In genomic region chr2:196991061-196991460, GRCh38 we compare ENCODE assay signal across 17 cellular contexts.
DNase-seq lines count a peak whose midpoint lies in the region; ATAC-seq and TF ChIP-seq lines count a peak whose summit lies in the region.
"Had no signal": no experiment of that assay in that cellular context is flagged by ENCODE, and none has a peak within 500 bp of the region (broad histone marks: within the 10 kb centered on the region; RNA-seq: fewer than 3 reads in every experiment).

No MANE protein-coding gene starts in this region.

- TF ChIP-seq CTCF in endothelial cell (IDR thresholded peaks at IDR 0.05; ENCODE audit: unreplicated experiment), result no peak

- peak overlapping the region; percentile 83 to 99 for H3K27ac Mint-ChIP-seq in activated naive CD4-positive, alpha-beta T cell treated with anti-CD3 and anti-CD28 coated beads, Interleukin-2, amount 50 U/mL, for 72 hours
- no peak overlapping the region for H3K27ac Mint-ChIP-seq in activated naive CD4-positive, alpha-beta T cell treated with anti-CD3 and anti-CD28 coated beads, Interleukin-2, amount 10 ng/mL, durations not matched to agents 7 days and 5 days
- H3K27ac Mint-ChIP-seq in T-cell (peak overlapping the region; percentile 65 to 81), endothelial cell (ENCODE audit: unreplicated experiment) (peak overlapping the region; percentile 76)

- POLR2A ChIA-PET in T-cell (lab: Charles Lee), result interaction anchor here in 1 of 2 donors (0.5 kb wide), 1 partner anchor 1231 kb away, joined by 4 read pairs; no protein-coding TSS in a partner anchor

- no peak overlapping the region for H3K4me3 ChIP-seq in MG63
- H3K4me3 ChIP-seq: cardiac muscle cell, SJSA1 had no signal

- no peak for DNase-seq in activated naive CD4-positive, alpha-beta T cell treated with anti-CD3 and anti-CD28 coated beads, Interleukin-2, amount 50 U/mL, for 72 hours (ENCODE audit: low spot score in 2 of 2)
- no peak for DNase-seq in activated naive CD4-positive, alpha-beta T cell treated with anti-CD3 and anti-CD28 coated beads, Interleukin-2, amount 10 ng/mL, durations not matched to agents 7 days and 5 days
- DNase-seq in T-cell (no peak), endothelial cell (ENCODE audit: low spot score) (no peak), AG08395 (ENCODE audit: low spot score) (no peak), MG63 (no peak)
- DNase-seq: activated naive CD4-positive, alpha-beta T cell treated with anti-CD3 and anti-CD28 coated beads, Interleukin-2, amount 50 U/mL, for 16 hours; AML-193; HCEC 1CT; immature natural killer cell; NCI-H345; stimulated activated naive CD4-positive, alpha-beta T cell had no signal

- H3K27me3 ChIP-seq in MG63, result no peaks in the 10 kb centered on the region
- H3K27me3 ChIP-seq: cardiac muscle cell, SJSA1 had no signal

- H3K36me3 Mint-ChIP-seq in activated naive CD4-positive, alpha-beta T cell treated with anti-CD3 and anti-CD28 coated beads, Interleukin-2, amount 50 U/mL, for 72 hours, result peaks cover 17 to 51% of the 10 kb centered on the region in 2 donors
- H3K36me3 Mint-ChIP-seq in activated naive CD4-positive, alpha-beta T cell treated with anti-CD3 and anti-CD28 coated beads, Interleukin-2, amount 10 ng/mL, durations not matched to agents 7 days and 5 days, result peaks cover 78% of the 10 kb centered on the region
- H3K36me3 Mint-ChIP-seq in T-cell (peaks cover 65% of the 10 kb centered on the region), endothelial cell (ENCODE audit: low read depth, unreplicated experiment) (no peaks in the 10 kb centered on the region)

- H3K36me3 ChIP-seq in MG63, result no peaks in the 10 kb centered on the region
- H3K36me3 ChIP-seq: cardiac muscle cell, SJSA1 had no signal

- no peaks in the 10 kb centered on the region for H3K27me3 Mint-ChIP-seq in activated naive CD4-positive, alpha-beta T cell treated with anti-CD3 and anti-CD28 coated beads, Interleukin-2, amount 10 ng/mL, durations not matched to agents 7 days and 5 days
- H3K27me3 Mint-ChIP-seq in T-cell, result no peaks in the 10 kb centered on the region
- H3K27me3 Mint-ChIP-seq in endothelial cell (ENCODE audit: unreplicated experiment), result no peaks in the 10 kb centered on the region

- H3K9me3 Mint-ChIP-seq in activated naive CD4-positive, alpha-beta T cell treated with anti-CD3 and anti-CD28 coated beads, Interleukin-2, amount 50 U/mL, for 72 hours, result peaks cover 0 to 5% of the 10 kb centered on the region in 2 donors
- no peaks in the 10 kb centered on the region for H3K9me3 Mint-ChIP-seq in activated naive CD4-positive, alpha-beta T cell treated with anti-CD3 and anti-CD28 coated beads, Interleukin-2, amount 10 ng/mL, durations not matched to agents 7 days and 5 days
- H3K9me3 Mint-ChIP-seq in T-cell (no peaks in the 10 kb centered on the region), endothelial cell (ENCODE audit: unreplicated experiment) (no peaks in the 10 kb centered on the region)
- H3K9me3 Mint-ChIP-seq: immature natural killer cell had no signal

- peak in 1 of 2 donors; percentile 14 for ATAC-seq in activated naive CD4-positive, alpha-beta T cell treated with anti-CD3 and anti-CD28 coated beads, Interleukin-2, amount 50 U/mL, for 72 hours
- ATAC-seq in T-cell (replicated peaks in 1 of 4), result no peak
- no peak for ATAC-seq in GM18909 (IDR thresholded peaks at IDR 0.05; ENCODE audit: poor library complexity, unreplicated experiment)
- ATAC-seq in HG02973 (IDR thresholded peaks at IDR 0.05; ENCODE audit: unreplicated experiment), result no peak
- ATAC-seq: HepG2 had no signal

- H3K4me3 Mint-ChIP-seq in activated naive CD4-positive, alpha-beta T cell treated with anti-CD3 and anti-CD28 coated beads, Interleukin-2, amount 10 ng/mL, durations not matched to agents 7 days and 5 days, result no peak overlapping the region
- H3K4me3 Mint-ChIP-seq in T-cell, result no peak overlapping the region
- H3K4me3 Mint-ChIP-seq in endothelial cell (ENCODE audit: unreplicated experiment), result no peak overlapping the region
- H3K4me3 Mint-ChIP-seq: immature natural killer cell had no signal

- no peaks in the 10 kb centered on the region for H3K9me3 ChIP-seq in MG63
- H3K9me3 ChIP-seq: SJSA1 had no signal

- H3K4me1 Mint-ChIP-seq in activated naive CD4-positive, alpha-beta T cell treated with anti-CD3 and anti-CD28 coated beads, Interleukin-2, amount 10 ng/mL, durations not matched to agents 7 days and 5 days, result peaks cover 45% of the 10 kb centered on the region
- H3K4me1 Mint-ChIP-seq in T-cell, result peaks cover 40 to 47% (median 46%) of the 10 kb centered on the region in 3 donors
- H3K4me1 Mint-ChIP-seq in endothelial cell (ENCODE audit: unreplicated experiment), result peaks cover 29% of the 10 kb centered on the region

- CTCF ChIA-PET in activated naive CD4-positive, alpha-beta T cell treated with anti-CD3 and anti-CD28 coated beads, Interleukin-2, amount 10 ng/mL, durations not matched to agents 7 days and 5 days (lab: Charles Lee), result no interaction called here
- CTCF ChIA-PET in T-cell (lab: Charles Lee), result no interaction called here
